In the genomic region with DNA sequence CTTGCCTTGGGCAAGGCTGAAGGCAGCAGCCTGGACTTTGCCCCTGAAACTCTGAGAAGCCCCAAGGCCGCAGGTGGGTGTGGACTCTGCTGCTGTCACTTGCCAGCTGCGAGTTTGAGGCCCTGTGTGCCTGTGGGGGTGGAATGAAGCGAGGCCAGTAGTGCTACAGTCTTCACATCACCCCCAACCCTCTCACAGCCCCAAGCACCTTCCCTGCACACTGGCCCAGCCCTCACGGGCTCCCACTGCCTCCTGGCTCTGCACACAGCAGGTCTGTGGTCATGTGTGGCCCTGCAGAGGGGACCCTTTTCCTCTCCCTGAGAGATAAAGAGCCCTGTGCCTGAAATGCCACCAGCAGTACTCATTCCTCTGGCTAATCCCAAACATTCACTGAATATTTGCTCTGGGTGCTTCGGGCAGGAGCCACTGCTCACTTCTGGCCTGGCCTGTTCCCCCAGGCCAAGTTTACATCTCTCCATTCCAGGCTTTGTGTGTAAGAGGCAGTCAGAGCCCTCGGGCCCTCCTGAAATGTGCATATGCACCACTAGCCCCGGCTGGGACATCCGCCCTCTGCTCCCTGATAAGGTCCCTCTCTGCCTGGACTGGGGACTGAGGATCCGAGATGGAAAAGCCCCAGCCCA, we compare ENCODE assay signal across 1 cellular context.
TF ChIP-seq lines count a peak whose summit lies in the region.

No MANE protein-coding gene starts in this region.

TF ChIP-seq in WTC11, 78 proteins besides CTCF, POLR2A, EP300 and RAD21 (continued from another document):
- TF ChIP-seq PRDM15 (CRISPR knock-in tag; IDR thresholded peaks at IDR 0.05) (peak; percentile 56; the same call in 1 of the 2 replicates), ZBTB21 (CRISPR knock-in tag; IDR thresholded peaks at IDR 0.05; ENCODE audit: borderline replicate concordance) (no peak)
